Comparison of ENCODE assay signal across 21 cellular contexts in the genomic region with DNA sequence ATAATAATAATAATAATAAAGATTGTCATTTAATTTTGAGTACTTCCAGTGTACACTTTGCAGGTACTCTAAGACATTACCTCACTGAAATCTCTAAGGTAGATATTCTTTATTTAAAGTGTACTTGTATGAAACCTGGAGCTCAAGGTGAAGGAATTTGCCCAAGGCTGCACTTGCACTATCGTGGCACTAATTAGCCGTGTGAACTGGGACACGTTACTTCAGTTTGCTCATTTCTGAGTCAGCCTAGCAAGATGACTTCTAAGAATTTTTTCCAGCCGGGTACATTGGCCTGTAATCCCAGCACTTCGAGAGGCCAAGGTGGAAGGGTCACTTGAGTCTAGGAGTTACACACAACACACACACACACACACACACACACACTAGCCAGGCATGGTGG. TPM values are rescaled to one million over a fixed set of nuclear protein-coding genes. Genes with fewer than 3 reads are reported as not detected.
DNase-seq lines count a peak whose midpoint lies in the region; ATAC-seq, FAIRE-seq and TF ChIP-seq lines count a peak whose summit lies in the region.
"Had no signal": no experiment of that assay in that cellular context is flagged by ENCODE, and none has a peak within 500 bp of the region (broad histone marks: within the 10 kb centered on the region; RNA-seq: fewer than 3 reads in every experiment).

No MANE protein-coding gene starts in this region.

- FAIRE-seq in bronchial epithelial cell (lab: Jason Lieb, UNC): no peak
- FAIRE-seq: A549, GM12878, H1, HepG2 had no signal

- WGBS in upper lobe of left lung, 2 donors: 79 to 81% methylated on average over 5 of the region's 5 CpGs

- H3K4me1 Mint-ChIP-seq in osteocyte (ENCODE audit: unreplicated experiment): peaks cover 5% of the 10 kb centered on the region
- H3K4me1 Mint-ChIP-seq in activated CD8-positive, alpha-beta T cell treated with anti-CD3 and anti-CD28 coated beads, Interleukin-2, amount 10 ng/mL, durations not matched to agents 7 days and 5 days (ENCODE audit: low read depth): peaks cover 17% of the 10 kb centered on the region
- H3K4me1 Mint-ChIP-seq: H9 had no signal

- peaks cover 6% of the 10 kb centered on the region for H3K9me3 Mint-ChIP-seq in osteocyte (ENCODE audit: unreplicated experiment)
- H3K9me3 Mint-ChIP-seq in activated CD8-positive, alpha-beta T cell treated with anti-CD3 and anti-CD28 coated beads, Interleukin-2, amount 10 ng/mL, durations not matched to agents 7 days and 5 days (ENCODE audit: insufficient read depth): no peaks in the 10 kb centered on the region
- H3K9me3 Mint-ChIP-seq: CD4-positive, alpha-beta T cell; IgD-negative memory B cell had no signal

- ATAC-seq in upper lobe of left lung (ENCODE audit: low FRiP score in 2 of 2): no peak
- no peak for ATAC-seq in activated CD8-positive, alpha-beta T cell treated with anti-CD3 and anti-CD28 coated beads, Interleukin-2, amount 10 ng/mL, durations not matched to agents 7 days and 5 days
- ATAC-seq: A549, GM12878, HepG2 had no signal

- POLR2A ChIA-PET in activated CD8-positive, alpha-beta T cell treated with anti-CD3 and anti-CD28 coated beads, Interleukin-2, amount 10 ng/mL, durations not matched to agents 7 days and 5 days (lab: Charles Lee): no interaction called here

- TF ChIP-seq CTCF in bronchial epithelial cell (IDR thresholded peaks at IDR 0.05; ENCODE audit: insufficient read depth, low read length, severe bottlenecking): no peak
- TF ChIP-seq CTCF in osteoblast (IDR thresholded peaks at IDR 0.05; ENCODE audit: extremely low read depth, low read depth, low read length): no peak
- no peak for TF ChIP-seq CTCF in osteocyte (IDR thresholded peaks at IDR 0.05)
- TF ChIP-seq CTCF in upper lobe of left lung (IDR thresholded peaks at IDR 0.05): no peak

- H3K27ac Mint-ChIP-seq in osteocyte (ENCODE audit: unreplicated experiment): no peak overlapping the region
- no peak overlapping the region for H3K27ac Mint-ChIP-seq in activated CD8-positive, alpha-beta T cell treated with anti-CD3 and anti-CD28 coated beads, Interleukin-2, amount 10 ng/mL, durations not matched to agents 7 days and 5 days
- H3K27ac Mint-ChIP-seq: CD4-positive, alpha-beta T cell had no signal

- no peak overlapping the region for H3K27ac ChIP-seq in osteoblast (ENCODE audit: low read depth, low read length)
- no peak overlapping the region for H3K27ac ChIP-seq in upper lobe of left lung
- H3K27ac ChIP-seq: 22Rv1, A549, C4-2B had no signal

- no peaks in the 10 kb centered on the region for H4K20me1 ChIP-seq in osteoblast (ENCODE audit: insufficient read depth, low read length)

- no peak overlapping the region for H3K4me3 ChIP-seq in bronchial epithelial cell (ENCODE audit: low read depth, low read length)
- H3K4me3 ChIP-seq in osteoblast (ENCODE audit: insufficient read depth, low read length): no peak overlapping the region
- no peak overlapping the region for H3K4me3 ChIP-seq in upper lobe of left lung
- H3K4me3 ChIP-seq: A549, GM12878 had no signal

- TF ChIP-seq POLR2A in upper lobe of left lung (IDR thresholded peaks at IDR 0.05): no peak

- DNase-seq in DMS79 treated with DMSO at 0.1 percent for 48 hours (lab: John Stamatoyannopoulos, UW): peak; percentile 28
- DNase-seq in DMS79 (lab: John Stamatoyannopoulos, UW): no peak
- peak; percentile 22 for DNase-seq in bronchial epithelial cell (ENCODE audit: low read depth)
- peak; percentile 29 for DNase-seq in osteoblast (ENCODE audit: insufficient read length, low spot score, missing footprints)
- DNase-seq in osteocyte (ENCODE audit: extremely low spot score, unreplicated experiment): no peak
- no peak for DNase-seq in upper lobe of left lung
- DNase-seq in activated CD8-positive, alpha-beta T cell treated with anti-CD3 and anti-CD28 coated beads, Interleukin-2, amount 10 ng/mL, durations not matched to agents 7 days and 5 days: no peak
- DNase-seq: AML-193; Caco-2; CD4-positive, alpha-beta T cell; DMS153; DND-41; EL; H9 had no signal

- H3K4me1 ChIP-seq in osteoblast (ENCODE audit: insufficient read depth, low read length) (peaks cover 3% of the 10 kb centered on the region), upper lobe of left lung (peaks cover 0 to 12% (median 5%) of the 10 kb centered on the region in 4 donors)
- H3K4me1 ChIP-seq: Caco-2 had no signal

- H2AFZ ChIP-seq in osteoblast (ENCODE audit: low read length): no peak overlapping the region

- TF ChIP-seq EP300 in upper lobe of left lung (IDR thresholded peaks at IDR 0.05): no peak

- H3K36me3 Mint-ChIP-seq in osteocyte (ENCODE audit: unreplicated experiment): peaks cover 48% of the 10 kb centered on the region
- H3K36me3 Mint-ChIP-seq in activated CD8-positive, alpha-beta T cell treated with anti-CD3 and anti-CD28 coated beads, Interleukin-2, amount 10 ng/mL, durations not matched to agents 7 days and 5 days (ENCODE audit: low read depth): peaks cover 74% of the 10 kb centered on the region

- H3K4me3 Mint-ChIP-seq in osteocyte (ENCODE audit: unreplicated experiment): no peak overlapping the region
- no peak overlapping the region for H3K4me3 Mint-ChIP-seq in activated CD8-positive, alpha-beta T cell treated with anti-CD3 and anti-CD28 coated beads, Interleukin-2, amount 10 ng/mL, durations not matched to agents 7 days and 5 days
- H3K4me3 Mint-ChIP-seq: CD4-positive, alpha-beta T cell; H9; IgD-negative memory B cell had no signal

- CTCF ChIA-PET in activated CD8-positive, alpha-beta T cell treated with anti-CD3 and anti-CD28 coated beads, Interleukin-2, amount 10 ng/mL, durations not matched to agents 7 days and 5 days (lab: Charles Lee): interaction anchor here (1.3 kb wide), 1 partner anchor 68 kb away, joined by 3 read pairs; no protein-coding TSS in a partner anchor

- no peaks in the 10 kb centered on the region for H3K27me3 Mint-ChIP-seq in osteocyte (ENCODE audit: unreplicated experiment)
- H3K27me3 Mint-ChIP-seq in activated CD8-positive, alpha-beta T cell treated with anti-CD3 and anti-CD28 coated beads, Interleukin-2, amount 10 ng/mL, durations not matched to agents 7 days and 5 days (ENCODE audit: low read depth): no peaks in the 10 kb centered on the region
- H3K27me3 Mint-ChIP-seq: CD4-positive, alpha-beta T cell; IgD-negative memory B cell had no signal

- no peaks in the 10 kb centered on the region for H3K79me2 ChIP-seq in osteoblast (ENCODE audit: insufficient read depth, low read length)

- H3K4me2 ChIP-seq in osteoblast (ENCODE audit: insufficient read depth, low read length): no peak overlapping the region
- H3K4me2 ChIP-seq: A549 had no signal

- H3K9me3 ChIP-seq in osteoblast (ENCODE audit: low read depth, low read length) (no peaks in the 10 kb centered on the region), upper lobe of left lung (no peaks in the 10 kb centered on the region)
- H3K9me3 ChIP-seq: Caco-2 had no signal

- no peaks in the 10 kb centered on the region for H3K27me3 ChIP-seq in bronchial epithelial cell (ENCODE audit: control insufficient read depth, insufficient read depth, low read length)
- H3K27me3 ChIP-seq in osteoblast (ENCODE audit: insufficient read depth, low read length): no peaks in the 10 kb centered on the region
- no peaks in the 10 kb centered on the region for H3K27me3 ChIP-seq in upper lobe of left lung

- peaks cover 19% of the 10 kb centered on the region for H3K36me3 ChIP-seq in bronchial epithelial cell (ENCODE audit: control insufficient read depth, insufficient read depth, low read length)
- H3K36me3 ChIP-seq in osteoblast (ENCODE audit: insufficient read depth, low read length): peaks cover 46% of the 10 kb centered on the region
- H3K36me3 ChIP-seq in upper lobe of left lung: peaks cover 9 to 85% (median 48%) of the 10 kb centered on the region in 4 donors

RNA-seq across cellular contexts. Expression of a gene that starts 33.5 kb away (rescaled TPM):
- total RNA-seq in bronchial epithelial cell: 28.7 and 31.0 TPM in 2 replicates
- total RNA-seq in osteoblast: 45.4 and 53.6 TPM in 2 replicates
- total RNA-seq in osteocyte: 31.2 and 35.6 TPM in 2 replicates
- total RNA-seq in upper lobe of left lung: 10 to 100 TPM; 31.7 to 97.4 (median 37.2) TPM
- 10 to 100 TPM; 60.9 to 65.3 TPM for total RNA-seq in activated CD8-positive, alpha-beta T cell treated with anti-CD3 and anti-CD28 coated beads, Interleukin-2, amount 10 ng/mL, durations not matched to agents 7 days and 5 days

RNA-seq across cellular contexts. Expression of a gene that starts 33.9 kb away (rescaled TPM):
- total RNA-seq in bronchial epithelial cell (6.1 and 7.2 TPM in 2 replicates), osteoblast (22.8 and 28.0 TPM in 2 replicates), osteocyte (24.5 and 24.8 TPM in 2 replicates), upper lobe of left lung (10 to 100 TPM; 12.5 to 44.0 (median 18.1) TPM)
- total RNA-seq in activated CD8-positive, alpha-beta T cell treated with anti-CD3 and anti-CD28 coated beads, Interleukin-2, amount 10 ng/mL, durations not matched to agents 7 days and 5 days: 10 to 100 TPM; 18.4 to 19.3 TPM

Comparison
In these comparisons a context has a peak if more than half of its experiments do, and no peak if none do; other contexts are left out.
1. DNase-seq: peak in DMS79 treated with DMSO at 0.1 percent for 48 hours (single experiment), bronchial epithelial cell (single experiment) and osteoblast (single experiment); none in DMS79 (single experiment), osteocyte (single experiment), upper lobe of left lung (0 of 2) and activated CD8-positive, alpha-beta T cell treated with anti-CD3 and anti-CD28 coated beads, Interleukin-2, amount 10 ng/mL, durations not matched to agents 7 days and 5 days (single experiment).